Comparison of ENCODE assay signal across 20 cellular contexts in the genomic region with DNA sequence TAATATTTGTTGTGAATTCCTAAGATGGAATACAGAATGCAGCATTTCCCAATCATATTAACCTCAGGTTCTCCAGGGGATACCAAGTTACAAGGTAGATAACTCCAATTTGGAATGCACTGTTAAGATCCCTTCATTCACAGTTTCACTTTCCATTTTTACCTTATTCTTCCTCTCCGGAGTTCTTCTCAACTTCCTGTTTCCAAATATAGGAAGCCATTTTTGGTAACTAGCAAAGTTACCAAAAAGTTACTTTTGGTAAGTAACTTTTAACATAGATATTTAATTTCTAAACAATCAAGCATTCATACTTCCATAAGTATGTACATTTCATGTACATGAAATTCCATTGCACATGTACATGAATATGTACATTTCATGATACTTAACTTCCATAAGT.
DNase-seq lines count a peak whose midpoint lies in the region; ATAC-seq and TF ChIP-seq lines count a peak whose summit lies in the region.
"Had no signal": no experiment of that assay in that cellular context is flagged by ENCODE, and none has a peak within 500 bp of the region (broad histone marks: within the 10 kb centered on the region; RNA-seq: fewer than 3 reads in every experiment).

No MANE protein-coding gene starts in this region.

- no peak overlapping the region for H2AFZ ChIP-seq in PC-9

- no peaks in the 10 kb centered on the region for H3K27me3 Mint-ChIP-seq in CD8-positive, alpha-beta memory T cell
- no peaks in the 10 kb centered on the region for H3K27me3 Mint-ChIP-seq in memory B cell
- H3K27me3 Mint-ChIP-seq: IgD-negative memory B cell had no signal

- intact Hi-C loops in left lung (cut with DNase I) (no loop called here), PC-9 (cut with micrococcal nuclease; ENCODE audit: unreplicated experiment) (no loop called here)

- DNase-seq in CD8-positive, alpha-beta memory T cell = no peak
- DNase-seq in RPMI7951 (ENCODE audit: low read depth) = peak; percentile 7
- DNase-seq in memory B cell (ENCODE audit: low spot score in 2 of 2) = no peak
- no peak for DNase-seq in left lung
- no peak for DNase-seq in stimulated activated naive CD4-positive, alpha-beta T cell treated with Interleukin-2 at 50 U/mL for 16 hours (lab: John Stamatoyannopoulos, UW)
- no peak for DNase-seq in PC-9
- DNase-seq: activated naive CD4-positive, alpha-beta T cell treated with anti-CD3 and anti-CD28 coated beads, Interleukin-2, amount 50 U/mL, for 16 hours; DMS 273 treated with DMSO at 0.1 percent for 48 hours; mucosa of descending colon; NCI-H187; NCI-H226; NCI-H774; RPMI8226; stimulated activated CD4-positive, alpha-beta T cell treated with anti-CD3 and anti-CD28 coated beads, Interleukin-4, amount 100 ng/mL, for 1 hour; stimulated activated naive CD8-positive, alpha-beta T cell treated with anti-CD3 and anti-CD28 coated beads, Interleukin-15, amount 100 ng/mL, for 72 hours had no signal

- no peak overlapping the region for H3K4me3 ChIP-seq in BLaER1 treated with 17β-estradiol and CSF1 and Interleukin-3, amounts not matched to agents 10 nM and 100 nM
- no peak overlapping the region for H3K4me3 ChIP-seq in CD8-positive, alpha-beta memory T cell (ENCODE audit: low read length)
- H3K4me3 ChIP-seq in left lung (peak overlapping the region in 1 of 2 donors; percentile 13), PC-9 (no peak overlapping the region)
- H3K4me3 ChIP-seq: mucosa of descending colon, SK-N-MC, skin epidermis had no signal

- no peak for ATAC-seq in memory B cell (ENCODE audit: low read depth)
- no peak for ATAC-seq in HG03571 (IDR thresholded peaks at IDR 0.05; ENCODE audit: unreplicated experiment)
- no peak for ATAC-seq in left lung
- ATAC-seq: mucosa of descending colon; stimulated activated naive CD8-positive, alpha-beta T cell treated with anti-CD3 and anti-CD28 coated beads, Interleukin-15, amount 100 ng/mL, for 72 hours had no signal

- peaks cover 48 to 82% (median 76%) of the 10 kb centered on the region in 3 donors for H3K4me1 Mint-ChIP-seq in CD8-positive, alpha-beta memory T cell
- H3K4me1 Mint-ChIP-seq in memory B cell = peaks cover 17% of the 10 kb centered on the region

- CTCF ChIA-PET in CD8-positive, alpha-beta memory T cell (lab: Charles Lee) = no interaction called here
- CTCF ChIA-PET in PC-9 (lab: Charles Lee) = no interaction called here

- H3K9me2 ChIP-seq in PC-9 (ENCODE audit: insufficient read depth) = no peaks in the 10 kb centered on the region

- H3K4me3 Mint-ChIP-seq in CD8-positive, alpha-beta memory T cell = peak overlapping the region in 3 of 7 donors; percentile 3 to 79 (median 34)
- peak overlapping the region; percentile 22 for H3K4me3 Mint-ChIP-seq in memory B cell
- H3K4me3 Mint-ChIP-seq: stimulated activated naive CD8-positive, alpha-beta T cell treated with anti-CD3 and anti-CD28 coated beads, Interleukin-15, amount 100 ng/mL, for 72 hours had no signal

- H3F3A ChIP-seq in PC-9 (ENCODE audit: insufficient read depth, low read depth) = no peaks in the 10 kb centered on the region

- peak overlapping the region in 5 of 8 donors; percentile 17 to 57 (median 42) for H3K27ac Mint-ChIP-seq in CD8-positive, alpha-beta memory T cell
- no peak overlapping the region for H3K27ac Mint-ChIP-seq in memory B cell
- H3K27ac Mint-ChIP-seq: IgD-negative memory B cell; stimulated activated naive CD8-positive, alpha-beta T cell treated with anti-CD3 and anti-CD28 coated beads, Interleukin-15, amount 100 ng/mL, for 72 hours had no signal

- no TSS peak for BruUV-seq in PC-9 (replicated peaks; lab: Mats Ljungman, UMichigan)

- peaks cover 0 to 3% (median 2%) of the 10 kb centered on the region in 3 donors for H3K36me3 Mint-ChIP-seq in CD8-positive, alpha-beta memory T cell
- H3K36me3 Mint-ChIP-seq in memory B cell = no peaks in the 10 kb centered on the region

- no peak overlapping the region for H3K9ac ChIP-seq in BLaER1 treated with 17β-estradiol and CSF1 and Interleukin-3, amounts not matched to agents 10 nM and 100 nM

- TF ChIP-seq CTCF in left lung (IDR thresholded peaks at IDR 0.05) = no peak
- TF ChIP-seq CTCF in PC-9 (conservative IDR thresholded peaks at IDR 0.05) = no peak

- 0 out of 22 replicates have a peak overlapping the region, but pooled peaks of 1 of the 11 experiments have one; percentile 15 for H3K27ac ChIP-seq in BLaER1 treated with 17β-estradiol and CSF1 and Interleukin-3, amounts not matched to agents 10 nM and 100 nM
- no peak overlapping the region for H3K27ac ChIP-seq in CD8-positive, alpha-beta memory T cell (ENCODE audit: low read depth, low read length)
- peak overlapping the region in 1 of 2 donors; percentile 46 for H3K27ac ChIP-seq in left lung
- H3K27ac ChIP-seq in PC-9 = no peak overlapping the region
- H3K27ac ChIP-seq: SK-N-MC, skin epidermis had no signal

- peak overlapping the region; percentile 48 to 83 (median 72) for H3K4me2 ChIP-seq in BLaER1 treated with 17β-estradiol and CSF1 and Interleukin-3, amounts not matched to agents 10 nM and 100 nM
- H3K4me2 ChIP-seq in PC-9 = no peak overlapping the region

- no peaks in the 10 kb centered on the region for H3K9me3 Mint-ChIP-seq in CD8-positive, alpha-beta memory T cell
- H3K9me3 Mint-ChIP-seq in memory B cell = no peaks in the 10 kb centered on the region
- H3K9me3 Mint-ChIP-seq: IgD-negative memory B cell; stimulated activated naive CD8-positive, alpha-beta T cell treated with anti-CD3 and anti-CD28 coated beads, Interleukin-15, amount 100 ng/mL, for 72 hours had no signal

- H3K36me3 ChIP-seq in BLaER1 treated with 17β-estradiol and CSF1 and Interleukin-3, amounts not matched to agents 10 nM and 100 nM = no peaks in the 10 kb centered on the region; a peak in 1 of 22 replicates
- no peaks in the 10 kb centered on the region for H3K36me3 ChIP-seq in CD8-positive, alpha-beta memory T cell (ENCODE audit: insufficient read depth, low read length)
- H3K36me3 ChIP-seq in left lung (no peaks in the 10 kb centered on the region), PC-9 (ENCODE audit: low read depth) (no peaks in the 10 kb centered on the region)

- H3K4me1 ChIP-seq in BLaER1 treated with 17β-estradiol and CSF1 and Interleukin-3, amounts not matched to agents 10 nM and 100 nM = peaks cover 13 to 24% (median 19%) of the 10 kb centered on the region in 10 experiments
- H3K4me1 ChIP-seq in CD8-positive, alpha-beta memory T cell (ENCODE audit: insufficient read depth, low read length) = no peaks in the 10 kb centered on the region
- peaks cover 0 to 7% of the 10 kb centered on the region in 2 donors for H3K4me1 ChIP-seq in left lung
- H3K4me1 ChIP-seq in PC-9 (replicated peaks; ENCODE audit: insufficient read depth) = no peaks in the 10 kb centered on the region

- POLR2A ChIA-PET in CD8-positive, alpha-beta memory T cell (lab: Charles Lee) = no interaction called here
- POLR2A ChIA-PET in PC-9 (lab: Charles Lee; ENCODE audit: unreplicated experiment) = no interaction called here

- no peaks in the 10 kb centered on the region for H4K20me1 ChIP-seq in BLaER1 treated with 17β-estradiol and CSF1 and Interleukin-3, amounts not matched to agents 10 nM and 100 nM
- H4K20me1 ChIP-seq in PC-9 (ENCODE audit: insufficient read depth) = no peaks in the 10 kb centered on the region

- H3K27me3 ChIP-seq in BLaER1 treated with 17β-estradiol and CSF1 and Interleukin-3, amounts not matched to agents 10 nM and 100 nM = no peaks in the 10 kb centered on the region
- no peaks in the 10 kb centered on the region for H3K27me3 ChIP-seq in CD8-positive, alpha-beta memory T cell (ENCODE audit: insufficient read depth, low read length, poor library complexity, severe bottlenecking)
- H3K27me3 ChIP-seq in left lung (no peaks in the 10 kb centered on the region), PC-9 (ENCODE audit: insufficient read depth, low read depth) (no peaks in the 10 kb centered on the region)

- no peaks in the 10 kb centered on the region for H3K79me2 ChIP-seq in PC-9 (ENCODE audit: low read depth)

- H3K9me3 ChIP-seq in BLaER1 treated with 17β-estradiol and CSF1 and Interleukin-3, amounts not matched to agents 10 nM and 100 nM (replicated peaks in 1 of 11) = peaks cover 0 to 4% (median 0%) of the 10 kb centered on the region in 11 experiments; a peak in 3 of 22 replicates
- no peaks in the 10 kb centered on the region for H3K9me3 ChIP-seq in CD8-positive, alpha-beta memory T cell (ENCODE audit: low read length)
- H3K9me3 ChIP-seq in left lung = no peaks in the 10 kb centered on the region
- H3K9me3 ChIP-seq in PC-9 (ENCODE audit: insufficient read depth, low read depth) = no peaks in the 10 kb centered on the region
- H3K9me3 ChIP-seq: mucosa of descending colon had no signal
